28 cellular contexts compared by ENCODE assay signal in the genomic region with DNA sequence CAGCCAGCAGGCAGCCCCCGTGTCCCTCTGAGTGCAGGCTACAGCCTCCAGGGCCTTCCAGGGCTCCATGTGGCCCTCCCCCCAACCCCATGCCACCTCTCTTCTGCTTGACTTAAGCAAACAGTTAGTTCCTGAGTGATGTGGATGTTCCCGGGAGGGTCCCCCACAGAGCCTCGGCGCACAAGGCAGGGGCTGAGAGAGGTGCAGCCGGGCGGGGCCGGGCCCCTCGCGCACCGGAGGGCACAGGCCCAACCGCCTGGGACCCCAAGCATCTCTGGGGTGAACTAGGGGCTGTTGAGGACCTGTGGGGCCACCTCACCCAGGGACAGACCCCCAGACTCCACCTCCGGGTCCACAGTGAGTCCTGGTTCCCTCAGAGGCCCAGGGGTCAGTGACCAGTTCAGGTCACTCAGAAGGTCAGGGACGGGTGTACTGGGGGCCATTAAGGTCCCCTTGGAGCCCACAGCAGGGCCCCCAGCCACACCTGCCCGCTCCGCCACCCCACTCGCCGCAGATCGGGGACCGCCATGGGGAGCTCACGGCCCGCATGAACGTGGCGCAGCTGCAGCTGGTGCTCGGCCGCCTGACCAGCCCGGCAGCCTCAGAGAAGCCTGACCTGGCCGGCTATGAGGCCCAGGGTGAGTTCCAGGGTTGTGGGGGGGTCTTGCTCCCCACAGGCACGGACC. TPM values are rescaled to one million over a fixed set of nuclear protein-coding genes. Genes with fewer than 3 reads are reported as not detected.
"Had no signal": no experiment of that assay in that cellular context is flagged by ENCODE, and none has a peak within 500 bp of the region (broad histone marks: within the 10 kb centered on the region; RNA-seq: fewer than 3 reads in every experiment).

No MANE protein-coding gene starts in this region.

- ATAC-seq: activated CD8-positive, alpha-beta T cell treated with anti-CD3 and anti-CD28 coated beads, Interleukin-2, amount 10 ng/mL, durations not matched to agents 7 days and 5 days; Panc1; SK-N-SH treated with all-trans-retinoic acid at 6 μM for 48 hours; WTC11 had no signal

- H3K27me3 ChIP-seq: adrenal gland, breast epithelium, SJSA1 had no signal

- DNase-seq: activated CD4-positive, alpha-beta T cell treated with anti-CD3 and anti-CD28 coated beads for 48 hours; activated CD4-positive, alpha-beta T cell treated with anti-CD3 and anti-CD28 coated beads, Interleukin-2, amount 50 U/mL, for 4 hours; activated CD4-positive, CD25-positive, alpha-beta regulatory T cell treated with anti-CD3 and anti-CD28 coated beads, Interleukin-2, amount 50 U/mL, for 72 hours; activated CD8-positive, alpha-beta memory T cell treated with anti-CD3 and anti-CD28 coated beads, Interleukin-2, amount 50 U/mL, for 48 hours; activated CD8-positive, alpha-beta T cell treated with anti-CD3 and anti-CD28 coated beads, Interleukin-2, amount 10 ng/mL, durations not matched to agents 7 days and 5 days; activated naive CD4-positive, alpha-beta T cell treated with anti-CD3 and anti-CD28 coated beads, Interleukin-2, amount 50 U/mL, for 16 hours; activated naive CD8-positive, alpha-beta T cell treated with anti-CD3 and anti-CD28 coated beads, Interleukin-2, amount 10 ng/mL, durations not matched to agents 7 days and 5 days; activated T-cell treated with anti-CD3 and anti-CD28 coated beads, Interleukin-2, amount 50 U/mL, for 1 hour; central memory CD4-positive, alpha-beta T cell; Karpas-422; MM.1S; NCI-H1105; NCI-H1436; NCI-H1694 treated with DMSO at 0.1 percent for 48 hours; NCI-H2029 treated with DMSO at 0.1 percent for 48 hours; NCI-H345; NCI-H510A; NCI-H526 treated with DMSO at 0.1 percent for 48 hours; NCI-H82; OCI-M1; RPMI8226; SHP77 had no signal

- H3K9me3 ChIP-seq: adrenal gland, breast epithelium, SJSA1 had no signal

- H3K4me3 ChIP-seq: adrenal gland, breast epithelium, SJSA1 had no signal

- H3K27ac ChIP-seq: breast epithelium, SJSA1 had no signal

- H3K36me3 ChIP-seq: breast epithelium had no signal

RNA-seq across cellular contexts. Expression of gene CCDC187, which starts 36.6 kb away (rescaled TPM):
- total RNA-seq: activated CD8-positive, alpha-beta T cell treated with anti-CD3 and anti-CD28 coated beads, Interleukin-2, amount 10 ng/mL, durations not matched to agents 7 days and 5 days; activated naive CD8-positive, alpha-beta T cell treated with anti-CD3 and anti-CD28 coated beads, Interleukin-2, amount 10 ng/mL, durations not matched to agents 7 days and 5 days; breast epithelium; SJSA1 had no signal
